In genomic region chr7:116499168-116500070, GRCh38 we compare ENCODE assay signal across 8 cellular contexts. TPM values are rescaled to one million over a fixed set of nuclear protein-coding genes. Genes with fewer than 3 reads are reported as not detected.
A peak's percentile ranks its signal among the peaks of the same experiment; 100 is the strongest.
DNase-seq lines count a peak whose midpoint lies in the region; ATAC-seq and TF ChIP-seq lines count a peak whose summit lies in the region.

TSS of gene CAV2 (plus strand) at chr7:116499738. CDS start at chr7:116499782, 44 bp downstream.

- POLR2A ChIA-PET in PC-3 (lab: Charles Lee; ENCODE audit: unreplicated experiment) = interaction anchor here (0.5 to 1.2 kb wide), 9 partner anchors 14 to 323 kb away, joined by 3 to 10 read pairs (median 4); no protein-coding TSS in a partner anchor

- in situ Hi-C loops in brain microvascular endothelial cell (cut with HindIII; ENCODE audit: low pct_ligation_motif_present, low sequenced_read_pairs) = no loop called here

- no peaks in the 10 kb centered on the region for H3K9me2 ChIP-seq in PC-3 (replicated peaks; ENCODE audit: low read length)

- peak within 1 kb of the TSS; percentile 92 for H3K4me2 ChIP-seq in PC-3 (ENCODE audit: low read length)

- H4K20me1 ChIP-seq in PC-3 (ENCODE audit: low read length) = no peaks in the 10 kb centered on the region

- H3K4me3 ChIP-seq in PC-3 (ENCODE audit: low read length) (peak within 1 kb of the TSS; percentile 89), brain microvascular endothelial cell (ENCODE audit: low read depth, low read length) (peak within 1 kb of the TSS; percentile 84), iPS-18a (ENCODE audit: low read length) (peak within 1 kb of the TSS; percentile 57)

- H3K9me3 ChIP-seq in PC-3 (ENCODE audit: low read length) = no peaks in the 10 kb centered on the region
- H3K9me3 ChIP-seq in iPS-18a (ENCODE audit: control insufficient read depth, low read depth, low read length) = no peaks in the 10 kb centered on the region

- H3K9ac ChIP-seq in PC-3 (ENCODE audit: low read length) (peak within 1 kb of the TSS; percentile 91), iPS-18a (ENCODE audit: low read length) (no peak within 1 kb of the TSS)

- H3K4me1 ChIP-seq in PC-3 (ENCODE audit: insufficient read depth, low read length) (peaks cover 37% of the 10 kb centered on the region), iPS-18a (ENCODE audit: control insufficient read depth, low read depth, low read length) (peaks cover 8% of the 10 kb centered on the region)

- intact Hi-C loops in PC-3 (cut with micrococcal nuclease) (loop anchor here (1.0 to 2.0 kb wide), 3 partner anchors 23 to 57 kb away; no protein-coding TSS in a partner anchor), sciatic nerve (cut with DNase I) (no loop called here)

- CTCF ChIA-PET in PC-3 (lab: Charles Lee) = interaction anchor here (0.6 to 1.2 kb wide), 3 partner anchors 27 to 240 kb away, joined by 4 to 14 read pairs (median 5); no protein-coding TSS in a partner anchor

- no TSS peak for BruUV-seq in PC-3 (replicated peaks; lab: Mats Ljungman, UMichigan)

- peak within 1 kb of the TSS; percentile 81 for H2AFZ ChIP-seq in PC-3 (ENCODE audit: low read length)

- ATAC-seq in PC-3 (peak; percentile 79), sciatic nerve (peak; percentile 72)

- H3K27ac ChIP-seq in PC-3 (ENCODE audit: low read length) (peak within 1 kb of the TSS; percentile 79), brain microvascular endothelial cell (peak within 1 kb of the TSS; percentile 47), iPS-18a (ENCODE audit: low read length) (no peak within 1 kb of the TSS)

- H3K27me3 ChIP-seq in PC-3 (ENCODE audit: low read length) (no peaks in the 10 kb centered on the region), brain microvascular endothelial cell (replicated peaks) (no peaks in the 10 kb centered on the region), iPS-18a (ENCODE audit: control insufficient read depth, insufficient read depth, low read length) (peaks cover 40% of the 10 kb centered on the region)

- 0 out of 2 replicates have a peak, but pooled peaks cover 3% of the 10 kb centered on the region for H3K36me3 ChIP-seq in PC-3 (ENCODE audit: low read depth, low read length)
- H3K36me3 ChIP-seq in brain microvascular endothelial cell (replicated peaks) = no peaks in the 10 kb centered on the region
- H3K36me3 ChIP-seq in iPS-18a (ENCODE audit: control insufficient read depth, low read depth, low read length) = no peaks in the 10 kb centered on the region

- DNase-seq in DMS53 treated with DMSO at 0.1 percent for 48 hours (lab: John Stamatoyannopoulos, UW; ENCODE audit: unreplicated experiment) (peak; percentile 70), H4 (ENCODE audit: low spot score) (peak; percentile 44), PC-3 (peak; percentile 92), brain microvascular endothelial cell (no peak), sciatic nerve (ENCODE audit: low spot score) (peak; percentile 72), cerebellar cortex (ENCODE audit: low spot score) (no peak), NCI-H1105 treated with DMSO at 0.1 percent for 48 hours (lab: John Stamatoyannopoulos, UW) (no peak)

- H3K79me2 ChIP-seq in PC-3 (ENCODE audit: low read length) = peaks cover 46% of the 10 kb centered on the region

- TF ChIP-seq CTCF in PC-3 (conservative IDR thresholded peaks at IDR 0.05; ENCODE audit: low read depth, low read length) (no peak), brain microvascular endothelial cell (IDR thresholded peaks at IDR 0.05; ENCODE audit: low read depth, low read length, missing control alignments) (no peak)

- H3F3A ChIP-seq in PC-3 (ENCODE audit: low read length, unreplicated experiment) = no peaks in the 10 kb centered on the region

RNA-seq across cellular contexts. Expression of gene CAV2, which starts in this region (rescaled TPM):
- total RNA-seq in H4 (2014; rRNA removed; shearing (Covaris generic)) = 59.4 and 67.2 TPM in 2 replicates
- total RNA-seq in PC-3 (2014; rRNA removed) (76.6 and 84.4 TPM in 2 replicates), sciatic nerve (139 TPM)

Comparison
In these comparisons a context has a peak if more than half of its experiments do, and no peak if none do; other contexts are left out.
1. DNase-seq: peak in DMS53 treated with DMSO at 0.1 percent for 48 hours (single experiment), H4 (single experiment), PC-3 (single experiment) and sciatic nerve (single experiment); none in brain microvascular endothelial cell (single experiment), cerebellar cortex (single experiment) and NCI-H1105 treated with DMSO at 0.1 percent for 48 hours (single experiment).
2. Peak in every context shown above with its lines, with median percentiles within 50 percentile points of each other: H3K4me3 ChIP-seq.